ENCODE assay signal across 8 cellular contexts in the genomic region with DNA sequence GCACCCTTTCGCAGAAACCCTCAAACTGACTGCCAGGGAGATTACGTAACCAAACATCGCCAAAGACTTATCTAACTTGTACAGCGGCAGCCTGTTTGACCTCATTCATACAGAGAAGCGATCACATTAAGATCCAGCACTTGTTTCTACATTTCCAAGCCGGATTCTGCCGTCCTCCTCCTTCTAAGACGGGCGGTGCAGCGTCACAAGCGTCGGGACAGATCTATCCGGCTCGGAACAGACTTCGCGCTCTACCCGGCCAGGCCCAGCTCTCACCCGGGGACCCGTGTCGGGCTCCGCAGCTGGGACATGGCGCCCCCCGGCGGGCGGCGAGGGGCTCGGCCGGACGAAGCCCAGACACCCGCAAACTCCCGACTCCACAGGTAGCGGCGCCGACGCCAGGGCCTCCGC. TPM values are rescaled to one million over a fixed set of nuclear protein-coding genes. Genes with fewer than 3 reads are reported as not detected.
DNase-seq lines count a peak whose midpoint lies in the region; ATAC-seq and TF ChIP-seq lines count a peak whose summit lies in the region.

No MANE protein-coding gene starts in this region.

- peak overlapping the region; percentile 82 for H3K27ac ChIP-seq in ACC112 (ENCODE audit: low read depth, low read length)

- peak; percentile 74 for TF ChIP-seq CTCF in kidney epithelial cell (IDR thresholded peaks at IDR 0.05; ENCODE audit: insufficient read depth, low read length, poor library complexity, severe bottlenecking)

- H3K4me3 ChIP-seq in ACC112 (ENCODE audit: low read depth, low read length): peak overlapping the region; percentile 88
- peak overlapping the region; percentile 77 for H3K4me3 ChIP-seq in kidney epithelial cell (ENCODE audit: low read depth, low read length)

- no peaks in the 10 kb centered on the region for H3K9me3 Mint-ChIP-seq in central memory CD8-positive, alpha-beta T cell

- DNase-seq in NCI-H2196 (lab: John Stamatoyannopoulos, UW; ENCODE audit: unreplicated experiment) (peak; percentile 88), kidney epithelial cell (ENCODE audit: low read depth) (peak; percentile 34)
- DNase-seq in activated CD4-positive, CD25-positive, alpha-beta regulatory T cell treated with anti-CD3 and anti-CD28 coated beads, Interleukin-2, amount 50 U/mL, for 72 hours: peak; percentile 86
- DNase-seq in central memory CD8-positive, alpha-beta T cell (ENCODE audit: low spot score in 2 of 2): peak; percentile 81 to 85
- DNase-seq in stimulated activated CD4-positive, alpha-beta T cell treated with anti-CD3 and anti-CD28 coated beads, Interleukin-15, amount 100 ng/mL, for 1 hour (ENCODE audit: low read depth in 1 of 2, low spot score in 1 of 2): peak; percentile 74 to 82

- peaks cover 30% of the 10 kb centered on the region for H3K4me1 Mint-ChIP-seq in central memory CD8-positive, alpha-beta T cell

- no peaks in the 10 kb centered on the region for H3K27me3 Mint-ChIP-seq in central memory CD8-positive, alpha-beta T cell

- peak overlapping the region; percentile 95 for H3K27ac Mint-ChIP-seq in central memory CD8-positive, alpha-beta T cell (ENCODE audit: low read depth)

- H2AFZ ChIP-seq in ACC112 (ENCODE audit: low read length, unreplicated experiment): peak overlapping the region; percentile 27

- H3K79me2 ChIP-seq in ACC112 (ENCODE audit: control insufficient read depth, insufficient read depth, low read length, unreplicated experiment): peaks cover 48% of the 10 kb centered on the region

- H3K36me3 Mint-ChIP-seq in central memory CD8-positive, alpha-beta T cell (ENCODE audit: insufficient read depth): peaks cover 36% of the 10 kb centered on the region

- H3K36me3 ChIP-seq in ACC112 (ENCODE audit: insufficient read depth, low read length) (peaks cover 2% of the 10 kb centered on the region; the same call in 1 of the 2 replicates), kidney epithelial cell (ENCODE audit: control insufficient read depth, insufficient read depth, low read length) (no peaks in the 10 kb centered on the region)

- H3K27me3 ChIP-seq in ACC112 (ENCODE audit: insufficient read depth, low read length): no peaks in the 10 kb centered on the region
- no peaks in the 10 kb centered on the region for H3K27me3 ChIP-seq in kidney epithelial cell (ENCODE audit: control insufficient read depth, insufficient read depth, low read length)

- ATAC-seq in GM18520 (IDR thresholded peaks at IDR 0.05; ENCODE audit: unreplicated experiment) (peak; percentile 47), HG03066 (IDR thresholded peaks at IDR 0.05; ENCODE audit: low read depth, unreplicated experiment) (peak; percentile 65)
- peak; percentile 55 for ATAC-seq in central memory CD8-positive, alpha-beta T cell (replicated peaks; ENCODE audit: extremely low read depth, poor library complexity, severe bottlenecking)

- H3K4me1 ChIP-seq in ACC112 (ENCODE audit: control insufficient read depth, insufficient read depth, low read length, unreplicated experiment): peaks cover 10% of the 10 kb centered on the region

- peak overlapping the region; percentile 83 for H3K4me3 Mint-ChIP-seq in central memory CD8-positive, alpha-beta T cell

RNA-seq across cellular contexts. Expression of gene H2AZ2, which starts 0.4 kb away (rescaled TPM):
- total RNA-seq in kidney epithelial cell: 129 and 148 TPM in 2 replicates

RNA-seq across cellular contexts. Expression of gene PURB, which starts 37.8 kb away (rescaled TPM):
- total RNA-seq in kidney epithelial cell: 19.8 and 25.3 TPM in 2 replicates

RNA-seq across cellular contexts. Expression of gene PPIA, which starts 51.0 kb away (rescaled TPM):
- total RNA-seq in kidney epithelial cell: 2,465 and 2,696 TPM in 2 replicates

Comparison
In these comparisons a context has a peak if more than half of its experiments do, and no peak if none do; other contexts are left out.
1. Peak in every context shown above with its lines: DNase-seq, ATAC-seq, H3K4me3 ChIP-seq and H3K27ac ChIP-seq.
2. DNase-seq: peak in every context shown above with its lines; median percentile 88 in NCI-H2196; 86 in activated CD4-positive, CD25-positive, alpha-beta regulatory T cell treated with anti-CD3 and anti-CD28 coated beads, Interleukin-2, amount 50 U/mL, for 72 hours; 83 in central memory CD8-positive, alpha-beta T cell; 78 in stimulated activated CD4-positive, alpha-beta T cell treated with anti-CD3 and anti-CD28 coated beads, Interleukin-15, amount 100 ng/mL, for 1 hour; 34 in kidney epithelial cell.